In the genomic region with DNA sequence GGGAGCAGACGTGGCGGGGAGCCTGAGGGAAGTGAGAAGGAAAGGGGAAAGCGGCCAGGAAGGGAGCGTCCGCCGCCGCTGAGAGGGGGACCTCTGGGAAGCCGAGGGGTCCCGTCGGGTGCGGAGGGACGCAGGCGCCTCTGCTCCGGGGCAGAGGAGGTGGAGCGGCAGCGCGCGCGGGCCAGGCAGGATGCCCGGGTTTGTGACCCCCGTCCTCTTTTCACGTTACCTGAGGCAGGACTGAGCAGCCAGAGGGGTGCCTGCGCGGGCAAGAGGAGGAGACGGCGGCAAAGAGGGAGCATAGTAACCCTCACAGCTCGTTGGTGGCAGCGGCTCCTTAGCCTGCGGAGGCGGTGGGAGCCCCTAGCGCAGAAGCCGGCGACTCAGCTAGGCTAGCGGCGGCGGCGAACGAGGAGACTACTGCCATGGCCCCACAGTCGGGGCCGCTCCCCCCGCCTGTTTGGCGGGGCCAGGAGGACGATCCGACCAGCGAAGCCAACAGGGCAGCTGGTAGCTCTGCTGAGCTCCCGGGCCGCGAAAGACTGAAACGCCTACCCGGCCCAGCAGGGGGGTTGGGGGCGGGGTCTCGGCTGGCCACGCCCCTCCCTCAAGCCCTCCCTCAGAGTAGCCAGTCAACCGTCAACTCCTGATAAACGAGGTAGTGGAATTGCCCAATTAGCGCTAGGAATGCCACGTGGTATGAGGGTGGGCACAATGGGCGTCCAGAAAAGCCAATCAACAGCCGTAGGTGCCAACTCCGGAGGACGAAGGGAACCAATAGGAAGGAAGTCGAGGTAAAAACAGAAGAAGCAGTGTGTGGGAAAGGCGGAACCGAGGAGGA, we compare ENCODE assay signal across 8 cellular contexts. TPM values are rescaled to one million over a fixed set of nuclear protein-coding genes. Genes with fewer than 3 reads are reported as not detected.
A peak's percentile ranks its signal among the peaks of the same experiment; 100 is the strongest.
DNase-seq lines count a peak whose midpoint lies in the region; TF ChIP-seq lines count a peak whose summit lies in the region.

A gene with protein sequence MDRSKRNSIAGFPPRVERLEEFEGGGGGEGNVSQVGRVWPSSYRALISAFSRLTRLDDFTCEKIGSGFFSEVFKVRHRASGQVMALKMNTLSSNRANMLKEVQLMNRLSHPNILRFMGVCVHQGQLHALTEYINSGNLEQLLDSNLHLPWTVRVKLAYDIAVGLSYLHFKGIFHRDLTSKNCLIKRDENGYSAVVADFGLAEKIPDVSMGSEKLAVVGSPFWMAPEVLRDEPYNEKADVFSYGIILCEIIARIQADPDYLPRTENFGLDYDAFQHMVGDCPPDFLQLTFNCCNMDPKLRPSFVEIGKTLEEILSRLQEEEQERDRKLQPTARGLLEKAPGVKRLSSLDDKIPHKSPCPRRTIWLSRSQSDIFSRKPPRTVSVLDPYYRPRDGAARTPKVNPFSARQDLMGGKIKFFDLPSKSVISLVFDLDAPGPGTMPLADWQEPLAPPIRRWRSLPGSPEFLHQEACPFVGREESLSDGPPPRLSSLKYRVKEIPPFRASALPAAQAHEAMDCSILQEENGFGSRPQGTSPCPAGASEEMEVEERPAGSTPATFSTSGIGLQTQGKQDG (minus strand): TSS at position 541 of the 841 bp plus-strand sequence. CDS start 33,378 bp downstream, outside the sequence.

- no peak within 1 kb of the TSS for H3K4me3 Mint-ChIP-seq in HFFc6
- no peak within 1 kb of the TSS for H3K4me3 Mint-ChIP-seq in activated naive CD4-positive, alpha-beta T cell treated with anti-CD3 and anti-CD28 coated beads for 36 hours

- H3K4me3 ChIP-seq in GM08714 (ENCODE audit: low read length) = peak within 1 kb of the TSS; percentile 64
- peak within 1 kb of the TSS; percentile 64 for H3K4me3 ChIP-seq in SJCRH30
- peak within 1 kb of the TSS; percentile 98 for H3K4me3 ChIP-seq in suprapubic skin

- CTCF ChIA-PET in activated naive CD4-positive, alpha-beta T cell treated with anti-CD3 and anti-CD28 coated beads for 36 hours (lab: Charles Lee) = interaction anchor here (0.6 to 8.1 kb wide), 13 partner anchors 8 to 163 kb away, joined by 3 to 175 read pairs (median 5); a partner anchor contains a TSS

- peaks cover 2% of the 10 kb centered on the region; the same call in 1 of the 2 replicates for H3K27me3 Mint-ChIP-seq in HFFc6 (ENCODE audit: insufficient read depth)
- no peaks in the 10 kb centered on the region for H3K27me3 Mint-ChIP-seq in activated naive CD4-positive, alpha-beta T cell treated with anti-CD3 and anti-CD28 coated beads for 36 hours (ENCODE audit: low read depth)

- no peak within 1 kb of the TSS for H3K27ac Mint-ChIP-seq in HFFc6
- H3K27ac Mint-ChIP-seq in activated naive CD4-positive, alpha-beta T cell treated with anti-CD3 and anti-CD28 coated beads for 36 hours = no peak within 1 kb of the TSS

- H3K9me3 ChIP-seq in SJCRH30 (replicated peaks) = no peaks in the 10 kb centered on the region
- no peaks in the 10 kb centered on the region for H3K9me3 ChIP-seq in suprapubic skin

- DNase-seq in HFFc6 (peak; percentile 99), MV-4-11 (lab: John Stamatoyannopoulos, UW) (peak; percentile 99), SJCRH30 (peak; percentile 97 to 99), glomerular endothelial cell (ENCODE audit: extremely low read depth, low read depth, low spot score) (peak; percentile 99), nucleus accumbens (lab: John Stamatoyannopoulos, UW) (peak; percentile 72 to 99 (median 98)), suprapubic skin (ENCODE audit: low spot score in 2 of 2) (peak; percentile 98 to 99)
- DNase-seq in activated naive CD4-positive, alpha-beta T cell treated with anti-CD3 and anti-CD28 coated beads for 36 hours = peak; percentile 99

- TF ChIP-seq POLR2A in suprapubic skin (IDR thresholded peaks at IDR 0.05) = no peak

- H3K27ac ChIP-seq in SJCRH30 = no peak within 1 kb of the TSS
- H3K27ac ChIP-seq in suprapubic skin = peak within 1 kb of the TSS; percentile 82

- H3K36me3 Mint-ChIP-seq in HFFc6 (ENCODE audit: low read depth) = no peaks in the 10 kb centered on the region
- H3K36me3 Mint-ChIP-seq in activated naive CD4-positive, alpha-beta T cell treated with anti-CD3 and anti-CD28 coated beads for 36 hours (ENCODE audit: low read depth) = no peaks in the 10 kb centered on the region

- no peaks in the 10 kb centered on the region for H3K9me3 Mint-ChIP-seq in HFFc6
- no peaks in the 10 kb centered on the region for H3K9me3 Mint-ChIP-seq in activated naive CD4-positive, alpha-beta T cell treated with anti-CD3 and anti-CD28 coated beads for 36 hours

- H3K27me3 ChIP-seq in SJCRH30 (no peaks in the 10 kb centered on the region), suprapubic skin (no peaks in the 10 kb centered on the region)

- WGBS in suprapubic skin = under 1% methylated on average over 52 of the region's 64 CpGs

- H3K4me1 Mint-ChIP-seq in HFFc6 (ENCODE audit: low read depth) = no peaks in the 10 kb centered on the region
- H3K4me1 Mint-ChIP-seq in activated naive CD4-positive, alpha-beta T cell treated with anti-CD3 and anti-CD28 coated beads for 36 hours (ENCODE audit: low read depth) = peaks cover 6% of the 10 kb centered on the region

- H3K4me1 ChIP-seq in SJCRH30 (no peaks in the 10 kb centered on the region), suprapubic skin (peaks cover 19% of the 10 kb centered on the region)

- intact Hi-C loops in activated naive CD4-positive, alpha-beta T cell treated with anti-CD3 and anti-CD28 coated beads for 36 hours (cut with micrococcal nuclease) = loop anchor here (1.0 to 5.0 kb wide), 11 partner anchors 9 to 760 kb away; a partner anchor contains a TSS

- no peak for TF ChIP-seq EP300 in suprapubic skin (IDR thresholded peaks at IDR 0.05)

- H3K36me3 ChIP-seq in SJCRH30 = no peaks in the 10 kb centered on the region
- H3K36me3 ChIP-seq in suprapubic skin = peaks cover 2% of the 10 kb centered on the region

- TF ChIP-seq CTCF in HFFc6 (IDR thresholded peaks at IDR 0.05) = peak; percentile 19; the same call in 1 of the 2 replicates
- no peak for TF ChIP-seq CTCF in suprapubic skin (IDR thresholded peaks at IDR 0.05)

RNA-seq across cellular contexts. Expression of the gene that starts here (rescaled TPM):
- total RNA-seq in HFFc6 (2021; fragmentation: NEBNext Ultra II Directional; extraction: Animal tissue kit (Norgen Biotek cat#: 25700)) = 1 to 10 TPM in 2 of 6 experiments, under 1 TPM in 4; 0.54 to 1.4 (median 0.82) TPM
- total RNA-seq in SJCRH30 (2014; rRNA removed; shearing (Covaris generic)) = 4.3 and 6.2 TPM in 2 replicates
- 1 to 10 TPM; 4.8 to 6.7 TPM for total RNA-seq in activated naive CD4-positive, alpha-beta T cell treated with anti-CD3 and anti-CD28 coated beads for 36 hours
- total RNA-seq in glomerular endothelial cell = 1.1 and 2.6 TPM in 2 replicates
- total RNA-seq in suprapubic skin = 10 to 100 TPM; 16.0 to 28.9 (median 22.8) TPM
